Comparison of ENCODE assay signal across 1 cellular context in the genomic region with DNA sequence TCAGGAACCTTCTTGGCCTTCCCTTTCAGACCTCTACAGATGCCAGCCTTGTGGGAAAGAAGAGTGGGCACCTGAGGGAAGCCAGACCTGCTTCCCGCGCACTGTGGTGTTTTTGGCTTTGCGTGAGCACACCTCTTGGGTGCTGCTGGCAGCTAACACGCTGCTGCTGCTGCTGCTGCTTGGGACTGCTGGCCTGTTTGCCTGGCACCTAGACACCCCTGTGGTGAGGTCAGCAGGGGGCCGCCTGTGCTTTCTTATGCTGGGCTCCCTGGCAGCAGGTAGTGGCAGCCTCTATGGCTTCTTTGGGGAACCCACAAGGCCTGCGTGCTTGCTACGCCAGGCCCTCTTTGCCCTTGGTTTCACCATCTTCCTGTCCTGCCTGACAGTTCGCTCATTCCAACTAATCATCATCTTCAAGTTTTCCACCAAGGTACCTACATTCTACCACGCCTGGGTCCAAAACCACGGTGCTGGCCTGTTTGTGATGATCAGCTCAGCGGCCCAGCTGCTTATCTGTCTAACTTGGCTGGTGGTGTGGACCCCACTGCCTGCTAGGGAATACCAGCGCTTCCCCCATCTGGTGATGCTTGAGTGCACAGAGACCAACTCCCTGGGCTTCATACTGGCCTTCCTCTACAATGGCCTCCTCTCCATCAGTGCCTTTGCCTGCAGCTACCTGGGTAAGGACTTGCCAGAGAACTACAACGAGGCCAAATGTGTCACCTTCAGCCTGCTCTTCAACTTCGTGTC.
TF ChIP-seq lines count a peak whose summit lies in the region.

No MANE protein-coding gene starts in this region.

TF ChIP-seq in A549, 52 proteins besides CTCF, POLR2A, EP300 and RAD21:
- no peak for TF ChIP-seq HMGXB4 (CRISPR knock-in tag; IDR thresholded peaks at IDR 0.05; ENCODE audit: borderline replicate concordance)
- TF ChIP-seq MYC (IDR thresholded peaks at IDR 0.05; ENCODE audit: borderline replicate concordance, low read length), result no peak
- TF ChIP-seq CBX8 (IDR thresholded peaks at IDR 0.05), result no peak
- no peak for TF ChIP-seq HOXB13 (CRISPR knock-in tag; IDR thresholded peaks at IDR 0.05; ENCODE audit: low read depth)
- TF ChIP-seq HDAC2 (IDR thresholded peaks at IDR 0.05), result no peak
